Comparison of ENCODE assay signal across 28 cellular contexts in genomic region chr21:16460936-16461335, GRCh38.
A peak's percentile ranks its signal among the peaks of the same experiment; 100 is the strongest.
DNase-seq lines count a peak whose midpoint lies in the region; ATAC-seq and TF ChIP-seq lines count a peak whose summit lies in the region.
"Had no signal": no experiment of that assay in that cellular context is flagged by ENCODE, and none has a peak within 500 bp of the region (broad histone marks: within the 10 kb centered on the region; RNA-seq: fewer than 3 reads in every experiment).

No MANE protein-coding gene starts in this region.

- H3K4me1 ChIP-seq in foreskin keratinocyte (no peaks in the 10 kb centered on the region), Karpas-422 (ENCODE audit: low read length) (no peaks in the 10 kb centered on the region)
- H3K4me1 ChIP-seq: parathyroid adenoma, thyroid gland had no signal

- H3K27me3 ChIP-seq in foreskin keratinocyte (no peaks in the 10 kb centered on the region), Karpas-422 (ENCODE audit: low read length) (no peaks in the 10 kb centered on the region)
- H3K27me3 ChIP-seq: heart left ventricle, sigmoid colon, thyroid gland had no signal

- no peak overlapping the region for H3K27ac ChIP-seq in C4-2B
- H3K27ac ChIP-seq in foreskin keratinocyte, result no peak overlapping the region
- H3K27ac ChIP-seq in Karpas-422 (ENCODE audit: low read length), result no peak overlapping the region
- H3K27ac ChIP-seq: heart left ventricle, parathyroid adenoma, sigmoid colon, thyroid gland had no signal

- no peaks in the 10 kb centered on the region for H3K36me3 ChIP-seq in Karpas-422 (ENCODE audit: insufficient read depth, low read length)
- H3K36me3 ChIP-seq: heart left ventricle, sigmoid colon, thyroid gland had no signal

- H3K9ac ChIP-seq in Karpas-422 (ENCODE audit: low read length), result no peak overlapping the region
- H3K9ac ChIP-seq: parathyroid adenoma had no signal

- no peaks in the 10 kb centered on the region for H4K20me1 ChIP-seq in Karpas-422 (ENCODE audit: insufficient read depth, low read depth, low read length)

- no peaks in the 10 kb centered on the region for H3K79me2 ChIP-seq in Karpas-422 (ENCODE audit: low read length)
- H3K79me2 ChIP-seq: parathyroid adenoma had no signal

- TF ChIP-seq CTCF in C4-2B (conservative IDR thresholded peaks at IDR 0.05), result peak; percentile 32
- TF ChIP-seq CTCF in foreskin keratinocyte (conservative IDR thresholded peaks at IDR 0.05), result peak; percentile 15

- no peak overlapping the region for H2AFZ ChIP-seq in Karpas-422 (ENCODE audit: low read length)
- H2AFZ ChIP-seq: parathyroid adenoma had no signal

- peak; percentile 3 for DNase-seq in HT1080 (ENCODE audit: low read depth)
- DNase-seq in SKM-1 (lab: John Stamatoyannopoulos, UW; ENCODE audit: unreplicated experiment), result peak; percentile 12
- DNase-seq in foreskin keratinocyte, result no peak
- no peak for DNase-seq in Karpas-422
- no peak for DNase-seq in stimulated activated CD4-positive, alpha-beta T cell treated with anti-CD3 and anti-CD28 coated beads, Interleukin-12 subunit alpha, Interleukin-12 subunit beta, amount 100 ng/mL, for 4 hours
- DNase-seq: activated CD8-positive, alpha-beta T cell treated with anti-CD3 and anti-CD28 coated beads, Interleukin-2, amount 10 ng/mL, durations not matched to agents 7 days and 5 days; activated naive CD4-positive, alpha-beta T cell treated with anti-CD3 and anti-CD28 coated beads, Interleukin-2, amount 10 ng/mL, durations not matched to agents 7 days and 5 days; activated T-cell treated with anti-CD3 and anti-CD28 coated beads, Interleukin-2, amount 50 U/mL, for 24 hours; aorta; CD4-positive, CD25-positive, alpha-beta regulatory T cell; DMS153; effector memory CD8-positive, alpha-beta T cell; heart left ventricle; kidney; MM.1S; naive thymus-derived CD4-positive, alpha-beta T cell; NCI-H1930; NCI-H446; sigmoid colon; stimulated activated naive CD4-positive, alpha-beta T cell; T-helper 17 cell; thyroid gland had no signal

- no peak overlapping the region for H3K4me2 ChIP-seq in Karpas-422 (ENCODE audit: low read depth, low read length, poor library complexity, severe bottlenecking)

- H3K4me3 ChIP-seq in Karpas-422 (ENCODE audit: low read length), result no peak overlapping the region
- H3K4me3 ChIP-seq: heart left ventricle, lung, sigmoid colon, thyroid gland had no signal

- H3K9me2 ChIP-seq in Karpas-422 (replicated peaks; ENCODE audit: insufficient read depth, low read length), result no peaks in the 10 kb centered on the region

- no peak for ATAC-seq in foreskin keratinocyte
- no peak for ATAC-seq in GM21423 (IDR thresholded peaks at IDR 0.05; ENCODE audit: unreplicated experiment)
- no peak for ATAC-seq in GM19351 (IDR thresholded peaks at IDR 0.05; ENCODE audit: unreplicated experiment)
- ATAC-seq: activated CD8-positive, alpha-beta T cell treated with anti-CD3 and anti-CD28 coated beads, Interleukin-2, amount 10 ng/mL, durations not matched to agents 7 days and 5 days; effector memory CD8-positive, alpha-beta T cell; heart left ventricle; naive thymus-derived CD4-positive, alpha-beta T cell; Right ventricle myocardium inferior; T-helper 17 cell had no signal

- H3K9me3 ChIP-seq in Karpas-422 (ENCODE audit: low read length), result peaks cover 10% of the 10 kb centered on the region
- H3K9me3 ChIP-seq: sigmoid colon, thyroid gland had no signal

Comparison
In these comparisons a context has a peak if more than half of its experiments do, and no peak if none do; other contexts are left out.
1. DNase-seq: peak in HT1080 (single experiment) and SKM-1 (single experiment); none in foreskin keratinocyte (0 of 2), Karpas-422 (single experiment) and stimulated activated CD4-positive, alpha-beta T cell treated with anti-CD3 and anti-CD28 coated beads, Interleukin-12 subunit alpha, Interleukin-12 subunit beta, amount 100 ng/mL, for 4 hours (single experiment).